23 cellular contexts compared by ENCODE assay signal in the genomic region with DNA sequence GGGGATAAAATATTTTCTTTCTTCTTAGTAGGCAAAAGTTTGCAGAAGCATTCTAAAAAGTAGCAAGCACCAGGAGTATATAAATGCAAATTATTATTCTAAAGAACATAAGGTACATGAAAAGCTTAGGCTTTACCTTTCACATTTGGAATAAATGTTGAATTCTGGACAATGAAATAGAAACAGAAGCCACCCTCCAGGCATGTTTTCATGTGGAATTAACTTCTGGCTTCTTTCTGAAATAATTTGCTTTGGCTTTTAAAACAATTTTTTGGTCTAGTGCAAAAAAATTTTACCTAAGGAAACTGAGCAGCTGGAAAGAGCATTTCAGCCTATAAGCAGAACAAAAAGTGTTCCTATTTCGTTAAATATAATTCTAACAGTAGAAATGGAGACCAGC.
DNase-seq lines count a peak whose midpoint lies in the region; ATAC-seq, FAIRE-seq and TF ChIP-seq lines count a peak whose summit lies in the region.
"Had no signal": no experiment of that assay in that cellular context is flagged by ENCODE, and none has a peak within 500 bp of the region (broad histone marks: within the 10 kb centered on the region; RNA-seq: fewer than 3 reads in every experiment).

No MANE protein-coding gene starts in this region.

- no peaks in the 10 kb centered on the region for H3K27me3 Mint-ChIP-seq in CD8-positive, alpha-beta memory T cell
- H3K27me3 Mint-ChIP-seq in activated B cell treated with CpG ODN at 0.5 μM for 24 hours (no peaks in the 10 kb centered on the region), osteocyte (ENCODE audit: unreplicated experiment) (no peaks in the 10 kb centered on the region)
- no peaks in the 10 kb centered on the region for H3K27me3 Mint-ChIP-seq in naive thymus-derived CD8-positive, alpha-beta T cell
- H3K27me3 Mint-ChIP-seq: activated naive CD4-positive, alpha-beta T cell treated with anti-CD3 and anti-CD28 coated beads, Interleukin-2, amount 10 ng/mL, durations not matched to agents 7 days and 5 days; CD4-positive, alpha-beta memory T cell; effector memory CD8-positive, alpha-beta T cell had no signal

- H3K9me3 Mint-ChIP-seq in CD8-positive, alpha-beta memory T cell: no peaks in the 10 kb centered on the region
- peaks cover 3% of the 10 kb centered on the region for H3K9me3 Mint-ChIP-seq in activated B cell treated with CpG ODN at 0.5 μM for 24 hours
- peaks cover 0 to 13% (median 0%) of the 10 kb centered on the region in 9 donors for H3K9me3 Mint-ChIP-seq in naive thymus-derived CD8-positive, alpha-beta T cell
- H3K9me3 Mint-ChIP-seq in osteocyte (ENCODE audit: unreplicated experiment): peaks cover 7% of the 10 kb centered on the region

- H3K27me3 ChIP-seq in CD8-positive, alpha-beta memory T cell (ENCODE audit: insufficient read depth, low read length, poor library complexity, severe bottlenecking): no peaks in the 10 kb centered on the region
- H3K27me3 ChIP-seq in Karpas-422 (ENCODE audit: low read length): no peaks in the 10 kb centered on the region
- H3K27me3 ChIP-seq: right lobe of liver, tibial artery had no signal

- no peak for TF ChIP-seq EP300 in A549 (IDR thresholded peaks at IDR 0.05)

- ATAC-seq in A549 (no peak), activated B cell treated with CpG ODN at 0.5 μM for 24 hours (ENCODE audit: low read depth) (no peak), HG02884 (IDR thresholded peaks at IDR 0.05; ENCODE audit: unreplicated experiment) (no peak)
- no peak for ATAC-seq in naive thymus-derived CD8-positive, alpha-beta T cell
- ATAC-seq: activated CD8-positive, alpha-beta T cell treated with anti-CD3 and anti-CD28 coated beads, Interleukin-2, amount 10 ng/mL, durations not matched to agents 7 days and 5 days; effector memory CD8-positive, alpha-beta T cell; right lobe of liver had no signal

- H3K9me3 ChIP-seq in A549 (peaks cover 9% of the 10 kb centered on the region; the same call in 2 of the 3 replicates), Karpas-422 (ENCODE audit: low read length) (no peaks in the 10 kb centered on the region)
- no peaks in the 10 kb centered on the region for H3K9me3 ChIP-seq in CD8-positive, alpha-beta memory T cell (ENCODE audit: low read length)
- H3K9me3 ChIP-seq: right lobe of liver had no signal

- peak overlapping the region; percentile 62 for H3K4me2 ChIP-seq in A549
- H3K4me2 ChIP-seq in Karpas-422 (ENCODE audit: low read depth, low read length, poor library complexity, severe bottlenecking): no peak overlapping the region

- DNase-seq in A549 (ENCODE audit: low read depth in 1 of 2, low spot score in 1 of 2) (no peak), activated B cell treated with CpG ODN at 0.5 μM for 24 hours (no peak), NOMO-1 treated with dmso at 0.1 percent for 144 hours (lab: John Stamatoyannopoulos, UW; ENCODE audit: unreplicated experiment) (no peak), Karpas-422 (no peak), osteocyte (ENCODE audit: extremely low spot score, unreplicated experiment) (no peak)
- no peak for DNase-seq in CD8-positive, alpha-beta memory T cell
- no peak for DNase-seq in naive thymus-derived CD8-positive, alpha-beta T cell
- DNase-seq: activated CD4-positive, CD25-positive, alpha-beta regulatory T cell treated with anti-CD3 and anti-CD28 coated beads, Interleukin-2, amount 50 U/mL, for 72 hours; activated CD8-positive, alpha-beta T cell treated with anti-CD3 and anti-CD28 coated beads, Interleukin-2, amount 10 ng/mL, durations not matched to agents 7 days and 5 days; activated naive CD4-positive, alpha-beta T cell treated with anti-CD3 and anti-CD28 coated beads, Interleukin-2, amount 10 ng/mL, durations not matched to agents 7 days and 5 days; activated T-cell treated with anti-CD3 and anti-CD28 coated beads, Interleukin-2, amount 50 U/mL, for 1 hour; CD4-positive, alpha-beta memory T cell; effector memory CD8-positive, alpha-beta T cell; GOT3; KBM-7; MV-4-11; NCI-H187; NCI-H774; OCI-M1; right lobe of liver; tibial artery had no signal

- peaks cover 0 to 37% (median 13%) of the 10 kb centered on the region in 3 donors for H3K36me3 Mint-ChIP-seq in CD8-positive, alpha-beta memory T cell
- H3K36me3 Mint-ChIP-seq in activated B cell treated with CpG ODN at 0.5 μM for 24 hours (ENCODE audit: low read depth): peaks cover 54% of the 10 kb centered on the region
- peaks cover 0 to 56% (median 15%) of the 10 kb centered on the region in 3 donors for H3K36me3 Mint-ChIP-seq in naive thymus-derived CD8-positive, alpha-beta T cell
- H3K36me3 Mint-ChIP-seq in osteocyte (ENCODE audit: unreplicated experiment): peaks cover 24% of the 10 kb centered on the region

- no peak overlapping the region for H2AFZ ChIP-seq in Karpas-422 (ENCODE audit: low read length)

- 29% methylated on average over 1 of the region's 1 CpG for WGBS in A549 (ENCODE audit: missing lambda C conversion rate)

- no peak for TF ChIP-seq POLR2A in A549 (IDR thresholded peaks at IDR 0.05; ENCODE audit: low read length)

- TF ChIP-seq CTCF in A549 (IDR thresholded peaks at IDR 0.05) (no peak), activated B cell treated with CpG ODN at 0.5 μM for 24 hours (IDR thresholded peaks at IDR 0.05) (no peak), osteocyte (IDR thresholded peaks at IDR 0.05) (no peak)

- H3K36me3 ChIP-seq in CD8-positive, alpha-beta memory T cell (ENCODE audit: insufficient read depth, low read length): no peaks in the 10 kb centered on the region
- H3K36me3 ChIP-seq in Karpas-422 (ENCODE audit: insufficient read depth, low read length): no peaks in the 10 kb centered on the region
- H3K36me3 ChIP-seq: right lobe of liver, tibial artery had no signal

- intact Hi-C loops in activated B cell treated with CpG ODN at 0.5 μM for 24 hours (cut with micrococcal nuclease): no loop called here

- no peak for TF ChIP-seq RAD21 in A549 (conservative IDR thresholded peaks at IDR 0.05 in 1 of 2, IDR thresholded peaks at IDR 0.05 in 1 of 2)

- H3K4me3 ChIP-seq in A549 (no peak overlapping the region), Karpas-422 (ENCODE audit: low read length) (no peak overlapping the region)
- H3K4me3 ChIP-seq in CD8-positive, alpha-beta memory T cell (ENCODE audit: low read length): no peak overlapping the region
- H3K4me3 ChIP-seq: right lobe of liver, tibial artery had no signal

- no peak overlapping the region for H3K4me3 Mint-ChIP-seq in CD8-positive, alpha-beta memory T cell
- H3K4me3 Mint-ChIP-seq in activated B cell treated with CpG ODN at 0.5 μM for 24 hours (no peak overlapping the region), osteocyte (ENCODE audit: unreplicated experiment) (no peak overlapping the region)
- no peak overlapping the region for H3K4me3 Mint-ChIP-seq in naive thymus-derived CD8-positive, alpha-beta T cell
- H3K4me3 Mint-ChIP-seq: activated CD8-positive, alpha-beta T cell treated with anti-CD3 and anti-CD28 coated beads, Interleukin-2, amount 10 ng/mL, durations not matched to agents 7 days and 5 days; activated naive CD4-positive, alpha-beta T cell treated with anti-CD3 and anti-CD28 coated beads, Interleukin-2, amount 10 ng/mL, durations not matched to agents 7 days and 5 days had no signal

- CTCF ChIA-PET in A549 (lab: Yijun Ruan, JAX): interaction anchor here (0.6 to 1.9 kb wide), 4 partner anchors 12 to 93 kb away, joined by 3 to 5 read pairs (median 4); no protein-coding TSS in a partner anchor
- CTCF ChIA-PET in CD8-positive, alpha-beta memory T cell (lab: Charles Lee): interaction anchor here (1.3 kb wide), 1 partner anchor 115 kb away, joined by 3 read pairs; no protein-coding TSS in a partner anchor
- CTCF ChIA-PET in activated B cell treated with CpG ODN at 0.5 μM for 24 hours (lab: Charles Lee): interaction anchor here (1.5 kb wide), 1 partner anchor 47 kb away, joined by 5 read pairs; no protein-coding TSS in a partner anchor

- FAIRE-seq in A549 (lab: Jason Lieb, UNC): peak; percentile 70
- FAIRE-seq: GM19239 had no signal

- H3K4me1 ChIP-seq in A549: peaks cover 44% of the 10 kb centered on the region
- peaks cover 19% of the 10 kb centered on the region for H3K4me1 ChIP-seq in CD8-positive, alpha-beta memory T cell (ENCODE audit: insufficient read depth, low read length)
- H3K4me1 ChIP-seq in Karpas-422 (ENCODE audit: low read length): peaks cover 6% of the 10 kb centered on the region
- H3K4me1 ChIP-seq: right lobe of liver, tibial artery had no signal

- peaks cover 78% of the 10 kb centered on the region for H3K79me2 ChIP-seq in Karpas-422 (ENCODE audit: low read length)

- H3K27ac ChIP-seq in A549 (peak overlapping the region in 1 of 2 experiments; percentile 46; a peak in 3 of 6 replicates), Karpas-422 (ENCODE audit: low read length) (no peak overlapping the region)
- H3K27ac ChIP-seq in CD8-positive, alpha-beta memory T cell (ENCODE audit: low read depth, low read length): no peak overlapping the region
- H3K27ac ChIP-seq: right lobe of liver, tibial artery had no signal

- peak overlapping the region in 6 of 8 donors; percentile 43 to 86 (median 74) for H3K27ac Mint-ChIP-seq in CD8-positive, alpha-beta memory T cell
- H3K27ac Mint-ChIP-seq in activated B cell treated with CpG ODN at 0.5 μM for 24 hours (peak overlapping the region; percentile 12), osteocyte (ENCODE audit: unreplicated experiment) (no peak overlapping the region)
- H3K27ac Mint-ChIP-seq in naive thymus-derived CD8-positive, alpha-beta T cell: peak overlapping the region in 8 of 10 donors; percentile 3 to 99 (median 56)
- H3K27ac Mint-ChIP-seq: activated CD8-positive, alpha-beta T cell treated with anti-CD3 and anti-CD28 coated beads, Interleukin-2, amount 10 ng/mL, durations not matched to agents 7 days and 5 days; activated naive CD4-positive, alpha-beta T cell treated with anti-CD3 and anti-CD28 coated beads, Interleukin-2, amount 10 ng/mL, durations not matched to agents 7 days and 5 days had no signal

- H4K20me1 ChIP-seq in Karpas-422 (ENCODE audit: insufficient read depth, low read depth, low read length): no peaks in the 10 kb centered on the region

- POLR2A ChIA-PET in A549 (lab: Yijun Ruan, JAX) (no interaction called here), activated B cell treated with CpG ODN at 0.5 μM for 24 hours (lab: Charles Lee) (interaction anchor here (1.8 to 2.0 kb wide), 2 partner anchors 12 to 28 kb away, joined by 4 to 6 read pairs; no protein-coding TSS in a partner anchor)
- POLR2A ChIA-PET in CD8-positive, alpha-beta memory T cell (lab: Charles Lee): interaction anchor here (0.9 kb wide), 1 partner anchor 26 kb away, joined by 3 read pairs; no protein-coding TSS in a partner anchor
- POLR2A ChIA-PET in naive thymus-derived CD8-positive, alpha-beta T cell (lab: Charles Lee): interaction anchor here (0.6 to 2.3 kb wide), 2 partner anchors 9 to 11 kb away, joined by 3 to 12 read pairs; no protein-coding TSS in a partner anchor

- peaks cover 51 to 70% (median 64%) of the 10 kb centered on the region in 3 donors for H3K4me1 Mint-ChIP-seq in CD8-positive, alpha-beta memory T cell
- peaks cover 63% of the 10 kb centered on the region for H3K4me1 Mint-ChIP-seq in activated B cell treated with CpG ODN at 0.5 μM for 24 hours
- peaks cover 31 to 77% (median 64%) of the 10 kb centered on the region in 4 donors for H3K4me1 Mint-ChIP-seq in naive thymus-derived CD8-positive, alpha-beta T cell
- H3K4me1 Mint-ChIP-seq in osteocyte (ENCODE audit: unreplicated experiment): peaks cover 19% of the 10 kb centered on the region

- H3K9ac ChIP-seq in Karpas-422 (ENCODE audit: low read length): no peak overlapping the region

- no peaks in the 10 kb centered on the region for H3K9me2 ChIP-seq in Karpas-422 (replicated peaks; ENCODE audit: insufficient read depth, low read length)
